Comparison of ENCODE assay signal across 8 cellular contexts in genomic region chr2:74198461-74199274, GRCh38. TPM values are rescaled to one million over a fixed set of nuclear protein-coding genes. Genes with fewer than 3 reads are reported as not detected.
DNase-seq lines count a peak whose midpoint lies in the region; ATAC-seq and TF ChIP-seq lines count a peak whose summit lies in the region.

TSS of gene MTHFD2 (plus strand) at chr2:74198615. CDS start at chr2:74198642, 27 bp downstream.

- intact Hi-C loops in esophagus squamous epithelium (cut with DNase I) = no loop called here

- H3K9me3 Mint-ChIP-seq in naive B cell = no peaks in the 10 kb centered on the region
- H3K9me3 Mint-ChIP-seq in stimulated activated memory B cell treated with anti-CD40 and anti-IgM and Interleukin-4, amounts not matched to agents 10 μg/mL and 1 μg/mL and 100 μg/mL, for 72 hours = no peaks in the 10 kb centered on the region

- peaks cover 42% of the 10 kb centered on the region for H4K20me1 ChIP-seq in DND-41 (ENCODE audit: insufficient read depth, low read length)

- DNase-seq in DND-41 = peak; percentile 96
- DNase-seq in Peyer's patch = peak; percentile 94 to 97 (median 94)
- peak; percentile 93 to 95 for DNase-seq in activated T-cell treated with anti-CD3 and anti-CD28 coated beads, Interleukin-2, amount 50 U/mL, for 48 hours
- peak; percentile 57 for DNase-seq in esophagus squamous epithelium (lab: John Stamatoyannopoulos, UW)
- DNase-seq in naive B cell = peak; percentile 89

- H3K4me3 ChIP-seq in DND-41 (ENCODE audit: low read depth in 1 of 2, low read length in 2 of 2) (peak within 1 kb of the TSS; percentile 69 to 93), Peyer's patch (peak within 1 kb of the TSS; percentile 60 to 77 (median 68)), esophagus squamous epithelium (peak within 1 kb of the TSS; percentile 77 to 91 (median 85))

- peak within 1 kb of the TSS; percentile 76 for H3K4me2 ChIP-seq in DND-41 (ENCODE audit: insufficient read depth, low read length)

- H3K27me3 ChIP-seq in DND-41 (ENCODE audit: insufficient read depth, low read length, poor library complexity) = no peaks in the 10 kb centered on the region
- no peaks in the 10 kb centered on the region for H3K27me3 ChIP-seq in Peyer's patch
- no peaks in the 10 kb centered on the region for H3K27me3 ChIP-seq in esophagus squamous epithelium

- H3K4me1 ChIP-seq in DND-41 (ENCODE audit: insufficient read depth, low read length) (peaks cover 48% of the 10 kb centered on the region), Peyer's patch (peaks cover 0 to 22% (median 0%) of the 10 kb centered on the region in 4 donors), esophagus squamous epithelium (peaks cover 0 to 56% (median 40%) of the 10 kb centered on the region in 3 donors)

- H3K27me3 Mint-ChIP-seq in naive B cell = no peaks in the 10 kb centered on the region
- no peaks in the 10 kb centered on the region for H3K27me3 Mint-ChIP-seq in stimulated activated memory B cell treated with anti-CD40 and anti-IgM and Interleukin-4, amounts not matched to agents 10 μg/mL and 1 μg/mL and 100 μg/mL, for 72 hours

- ATAC-seq in DND-41 (ENCODE audit: insufficient read depth, low read depth) = peak; percentile 88
- peak; percentile 83 for ATAC-seq in GM21786 (IDR thresholded peaks at IDR 0.05; ENCODE audit: unreplicated experiment)
- ATAC-seq in naive B cell (ENCODE audit: low read depth in 2 of 2) = peak; percentile 86 to 87
- peak; percentile 97 for ATAC-seq in stimulated activated memory B cell treated with anti-CD40 and anti-IgM and Interleukin-4, amounts not matched to agents 10 μg/mL and 1 μg/mL and 100 μg/mL, for 72 hours

- H3K9me3 ChIP-seq in DND-41 (ENCODE audit: insufficient read depth, low read length, severe bottlenecking) (no peaks in the 10 kb centered on the region), KOPT-K1 (ENCODE audit: insufficient read depth, low read length, poor library complexity, severe bottlenecking) (no peaks in the 10 kb centered on the region), Peyer's patch (no peaks in the 10 kb centered on the region), esophagus squamous epithelium (no peaks in the 10 kb centered on the region)

- H3K4me1 Mint-ChIP-seq in naive B cell = peaks cover 22 to 23% (median 22%) of the 10 kb centered on the region in 3 donors
- H3K4me1 Mint-ChIP-seq in stimulated activated memory B cell treated with anti-CD40 and anti-IgM and Interleukin-4, amounts not matched to agents 10 μg/mL and 1 μg/mL and 100 μg/mL, for 72 hours = peaks cover 40% of the 10 kb centered on the region

- H3K36me3 Mint-ChIP-seq in naive B cell = no peaks in the 10 kb centered on the region
- H3K36me3 Mint-ChIP-seq in stimulated activated memory B cell treated with anti-CD40 and anti-IgM and Interleukin-4, amounts not matched to agents 10 μg/mL and 1 μg/mL and 100 μg/mL, for 72 hours = peaks cover 13% of the 10 kb centered on the region

- peak; percentile 77 to 86 for TF ChIP-seq POLR2A in Peyer's patch (IDR thresholded peaks at IDR 0.05)
- TF ChIP-seq POLR2A in esophagus squamous epithelium (IDR thresholded peaks at IDR 0.05) = peak in 2 of 4 donors; percentile 73 to 77

- peak within 1 kb of the TSS; percentile 98 to 100 (median 99) for H3K27ac Mint-ChIP-seq in naive B cell
- H3K27ac Mint-ChIP-seq in stimulated activated memory B cell treated with anti-CD40 and anti-IgM and Interleukin-4, amounts not matched to agents 10 μg/mL and 1 μg/mL and 100 μg/mL, for 72 hours = peak within 1 kb of the TSS; percentile 98

- H2AFZ ChIP-seq in DND-41 (ENCODE audit: low read depth, low read length) = peak within 1 kb of the TSS; percentile 81

- H3K4me3 Mint-ChIP-seq in naive B cell = peak within 1 kb of the TSS; percentile 83 to 99 (median 98)
- H3K4me3 Mint-ChIP-seq in stimulated activated memory B cell treated with anti-CD40 and anti-IgM and Interleukin-4, amounts not matched to agents 10 μg/mL and 1 μg/mL and 100 μg/mL, for 72 hours = peak within 1 kb of the TSS; percentile 92

- 0 to 1% methylated on average over 9 to 20 of the region's 96 CpGs for WGBS in esophagus squamous epithelium, 2 donors

- H3K9ac ChIP-seq in DND-41 (ENCODE audit: low read depth, low read length) = peak within 1 kb of the TSS; percentile 98

- H3K27ac ChIP-seq in DND-41 (ENCODE audit: low read length) (peak within 1 kb of the TSS; percentile 97), KOPT-K1 (ENCODE audit: low read depth, low read length, poor library complexity, severe bottlenecking) (peak within 1 kb of the TSS; percentile 91), Peyer's patch (peak within 1 kb of the TSS; percentile 86 to 96 (median 92)), esophagus squamous epithelium (peak within 1 kb of the TSS; percentile 92 to 98 (median 94))

- peaks cover 24% of the 10 kb centered on the region for H3K36me3 ChIP-seq in DND-41 (ENCODE audit: insufficient read depth, low read length)
- H3K36me3 ChIP-seq in KOPT-K1 (ENCODE audit: insufficient read depth, low read length) = peaks cover 27% of the 10 kb centered on the region
- H3K36me3 ChIP-seq in Peyer's patch = no peaks in the 10 kb centered on the region
- no peaks in the 10 kb centered on the region for H3K36me3 ChIP-seq in esophagus squamous epithelium

- TF ChIP-seq CTCF in DND-41 (IDR thresholded peaks at IDR 0.05; ENCODE audit: borderline replicate concordance, extremely low read depth, low read length, poor library complexity, severe bottlenecking) (peak; percentile 89), Peyer's patch (IDR thresholded peaks at IDR 0.05) (peak; percentile 73 to 88 (median 76)), esophagus squamous epithelium (IDR thresholded peaks at IDR 0.05) (peak; percentile 53 to 89 (median 80))

- peaks cover 52% of the 10 kb centered on the region for H3K79me2 ChIP-seq in DND-41 (ENCODE audit: insufficient read depth, low read length)

RNA-seq across cellular contexts. Expression of gene MTHFD2, which starts in this region (rescaled TPM):
- 10 to 100 TPM; 15.1 to 24.8 (median 16.2) TPM for total RNA-seq in Peyer's patch
- 10 to 100 TPM; 19.1 to 55.4 (median 39.0) TPM for total RNA-seq in esophagus squamous epithelium
- 1 to 10 TPM; 1.4 to 8.0 (median 4.6) TPM for polyA plus RNA-seq in naive B cell (ENCODE audit: low read depth in 6 of 6)

Comparison
In these comparisons a context has a peak if more than half of its experiments do, and no peak if none do; other contexts are left out.
1. Peak in every context shown above with its lines: DNase-seq, ATAC-seq, H3K4me3 ChIP-seq and H3K27ac ChIP-seq.